8 cellular contexts compared by ENCODE assay signal in genomic region chr1:50970508-50970885, GRCh38. TPM values are rescaled to one million over a fixed set of nuclear protein-coding genes. Genes with fewer than 3 reads are reported as not detected.
DNase-seq lines count a peak whose midpoint lies in the region; TF ChIP-seq lines count a peak whose summit lies in the region.

No MANE protein-coding gene starts in this region.

- CTCF ChIA-PET in activated CD4-positive, alpha-beta memory T cell treated with anti-CD3 and anti-CD28 coated beads, Interleukin-2, amount 10 ng/mL, durations not matched to agents 7 days and 5 days (lab: Charles Lee), result interaction anchor here (2.3 to 3.7 kb wide), 3 partner anchors 8 to 41 kb away, joined by 9 to 30 read pairs (median 25); partner anchors contain the start of gene FAF1

- H3K27me3 Mint-ChIP-seq in activated CD4-positive, alpha-beta T cell treated with anti-CD3 and anti-CD28 coated beads, Interleukin-2, amount 10 ng/mL, durations not matched to agents 24 days and 14 days, result peaks cover 9% of the 10 kb centered on the region
- peaks cover 29% of the 10 kb centered on the region for H3K27me3 Mint-ChIP-seq in activated CD4-positive, alpha-beta memory T cell treated with anti-CD3 and anti-CD28 coated beads, Interleukin-2, amount 10 ng/mL, durations not matched to agents 7 days and 5 days

- H3K9me3 Mint-ChIP-seq in activated CD4-positive, alpha-beta T cell treated with anti-CD3 and anti-CD28 coated beads, Interleukin-2, amount 10 ng/mL, durations not matched to agents 24 days and 14 days, result no peaks in the 10 kb centered on the region
- no peaks in the 10 kb centered on the region for H3K9me3 Mint-ChIP-seq in activated CD4-positive, alpha-beta memory T cell treated with anti-CD3 and anti-CD28 coated beads, Interleukin-2, amount 10 ng/mL, durations not matched to agents 7 days and 5 days

- H3K4me1 ChIP-seq in testis, result no peaks in the 10 kb centered on the region

- no peak for DNase-seq in activated CD4-positive, alpha-beta T cell treated with anti-CD3 and anti-CD28 coated beads, Interleukin-2, amount 10 ng/mL, durations not matched to agents 24 days and 14 days
- DNase-seq in activated CD4-positive, alpha-beta T cell treated with anti-CD3 and anti-CD28 coated beads for 1 hour, result no peak
- DNase-seq in activated CD4-positive, alpha-beta memory T cell treated with anti-CD3 and anti-CD28 coated beads, Interleukin-2, amount 10 ng/mL, durations not matched to agents 7 days and 5 days, result no peak
- DNase-seq in testis, result no peak
- DNase-seq in G401 (ENCODE audit: low spot score), result no peak
- no peak for DNase-seq in stimulated activated naive CD4-positive, alpha-beta T cell treated with Interleukin-2 at 50 U/mL for 16 hours (lab: John Stamatoyannopoulos, UW)
- DNase-seq in foreskin melanocyte, result no peak

- peak overlapping the region; percentile 74 to 78 for H3K4me3 ChIP-seq in testis

- TF ChIP-seq POLR2A in testis (IDR thresholded peaks at IDR 0.05), result no peak

- H3K27me3 ChIP-seq in layer of hippocampus (ENCODE audit: control insufficient read depth, insufficient read depth, low read length) (no peaks in the 10 kb centered on the region), testis (no peaks in the 10 kb centered on the region)

- H3K27ac ChIP-seq in layer of hippocampus (ENCODE audit: low read depth, low read length) (peak overlapping the region; percentile 72), testis (peak overlapping the region; percentile 85 to 97)

- in situ Hi-C loops in G401 (cut with HindIII; ENCODE audit: low sequenced_read_pairs), result no loop called here

- H3K36me3 Mint-ChIP-seq in activated CD4-positive, alpha-beta T cell treated with anti-CD3 and anti-CD28 coated beads, Interleukin-2, amount 10 ng/mL, durations not matched to agents 24 days and 14 days (ENCODE audit: low read depth), result peaks cover 24% of the 10 kb centered on the region
- peaks cover 51% of the 10 kb centered on the region for H3K36me3 Mint-ChIP-seq in activated CD4-positive, alpha-beta memory T cell treated with anti-CD3 and anti-CD28 coated beads, Interleukin-2, amount 10 ng/mL, durations not matched to agents 7 days and 5 days (ENCODE audit: low read depth)

- POLR2A ChIA-PET in activated CD4-positive, alpha-beta memory T cell treated with anti-CD3 and anti-CD28 coated beads, Interleukin-2, amount 10 ng/mL, durations not matched to agents 7 days and 5 days (lab: Charles Lee), result interaction anchor here (1.5 to 4.2 kb wide), 4 partner anchors 7 to 266 kb away, joined by 4 to 150 read pairs (median 71); partner anchors contain the start of genes FAF1 and RNF11

- 8 to 10% methylated on average over 6 of the region's 6 CpGs for WGBS in testis, 2 donors

- no peak for TF ChIP-seq CTCF in testis (IDR thresholded peaks at IDR 0.05)

- peaks cover 25% of the 10 kb centered on the region for H3K4me1 Mint-ChIP-seq in activated CD4-positive, alpha-beta T cell treated with anti-CD3 and anti-CD28 coated beads, Interleukin-2, amount 10 ng/mL, durations not matched to agents 24 days and 14 days
- H3K4me1 Mint-ChIP-seq in activated CD4-positive, alpha-beta memory T cell treated with anti-CD3 and anti-CD28 coated beads, Interleukin-2, amount 10 ng/mL, durations not matched to agents 7 days and 5 days, result peaks cover 33% of the 10 kb centered on the region

- H3K4me3 Mint-ChIP-seq in activated CD4-positive, alpha-beta T cell treated with anti-CD3 and anti-CD28 coated beads, Interleukin-2, amount 10 ng/mL, durations not matched to agents 24 days and 14 days, result peak overlapping the region; percentile 89
- peak overlapping the region; percentile 90 for H3K4me3 Mint-ChIP-seq in activated CD4-positive, alpha-beta memory T cell treated with anti-CD3 and anti-CD28 coated beads, Interleukin-2, amount 10 ng/mL, durations not matched to agents 7 days and 5 days

- intact Hi-C loops in activated CD4-positive, alpha-beta T cell treated with anti-CD3 and anti-CD28 coated beads, Interleukin-2, amount 10 ng/mL, durations not matched to agents 24 days and 14 days (cut with micrococcal nuclease), result loop anchor here (10.0 kb wide), 1 partner anchor 324 kb away; no protein-coding TSS in a partner anchor
- intact Hi-C loops in testis (cut with DNase I; ENCODE audit: low total_unique reads), result no loop called here

- H3K9me3 ChIP-seq in testis, result no peaks in the 10 kb centered on the region

- no peaks in the 10 kb centered on the region for H3K36me3 ChIP-seq in testis (ENCODE audit: low read depth, missing control alignments)

- peak overlapping the region; percentile 86 for H3K27ac Mint-ChIP-seq in activated CD4-positive, alpha-beta T cell treated with anti-CD3 and anti-CD28 coated beads, Interleukin-2, amount 10 ng/mL, durations not matched to agents 24 days and 14 days
- peak overlapping the region; percentile 89 for H3K27ac Mint-ChIP-seq in activated CD4-positive, alpha-beta memory T cell treated with anti-CD3 and anti-CD28 coated beads, Interleukin-2, amount 10 ng/mL, durations not matched to agents 7 days and 5 days

RNA-seq across cellular contexts. Expression of gene CDKN2C, which starts 0.5 kb away (rescaled TPM):
- 12.8 and 13.7 TPM in 2 replicates for total RNA-seq in activated CD4-positive, alpha-beta T cell treated with anti-CD3 and anti-CD28 coated beads, Interleukin-2, amount 10 ng/mL, durations not matched to agents 24 days and 14 days
- total RNA-seq in activated CD4-positive, alpha-beta memory T cell treated with anti-CD3 and anti-CD28 coated beads, Interleukin-2, amount 10 ng/mL, durations not matched to agents 7 days and 5 days, result 10 to 100 TPM; 53.1 to 56.1 TPM
- 1 to 10 TPM; 7.4 to 9.5 TPM for total RNA-seq in testis
- 8.8 TPM for polyA plus RNA-seq in testis (ENCODE audit: insufficient read depth, low read depth, low replicate concordance)
- total RNA-seq in G401 (2014; rRNA removed; shearing (Covaris generic)), result 98.3 and 104 TPM in 2 replicates

RNA-seq across cellular contexts. Expression of gene FAF1, which starts 10.4 kb away (rescaled TPM):
- 63.7 and 67.2 TPM in 2 replicates for total RNA-seq in activated CD4-positive, alpha-beta T cell treated with anti-CD3 and anti-CD28 coated beads, Interleukin-2, amount 10 ng/mL, durations not matched to agents 24 days and 14 days
- 10 to 100 TPM; 71.3 to 75.1 TPM for total RNA-seq in activated CD4-positive, alpha-beta memory T cell treated with anti-CD3 and anti-CD28 coated beads, Interleukin-2, amount 10 ng/mL, durations not matched to agents 7 days and 5 days
- 10 to 100 TPM; 46.5 to 61.6 TPM for total RNA-seq in testis
- 236 TPM for polyA plus RNA-seq in testis (ENCODE audit: insufficient read depth, low read depth, low replicate concordance)
- total RNA-seq in G401 (2014; rRNA removed; shearing (Covaris generic)), result 38.0 and 114 TPM in 2 replicates
